Comparison of ENCODE assay signal across 24 cellular contexts in genomic region chr18:73733806-73734314, GRCh38.
"Had no signal": no experiment of that assay in that cellular context is flagged by ENCODE, and none has a peak within 500 bp of the region (broad histone marks: within the 10 kb centered on the region; RNA-seq: fewer than 3 reads in every experiment).

No MANE protein-coding gene starts in this region.

- H3K4me2 ChIP-seq: smooth muscle cell had no signal

- ATAC-seq: left ventricle myocardium superior; lower lobe of right lung; natural killer cell treated with Interleukin-12 subunit alpha and Interleukin-12 subunit beta and Interleukin-15 and Interleukin-18, amount 100 ng/mL, for 72 hours; pancreas; sciatic nerve; stimulated activated naive CD8-positive, alpha-beta T cell treated with anti-CD3 and anti-CD28 coated beads, Interleukin-15, amount 100 ng/mL, for 72 hours had no signal

- H3K9me3 Mint-ChIP-seq: dendritic cell treated with granulocyte-macrophage colony-stimulating factor and Interleukin-4, amounts not matched to agents 40 ng/mL and 50 ng/mL, for 4 days had no signal

- FAIRE-seq: endothelial cell of umbilical vein, pancreas had no signal

- H3K27me3 Mint-ChIP-seq: dendritic cell treated with granulocyte-macrophage colony-stimulating factor and Interleukin-4, amounts not matched to agents 40 ng/mL and 50 ng/mL, for 4 days; natural killer cell treated with Interleukin-12 subunit alpha and Interleukin-12 subunit beta and Interleukin-15 and Interleukin-18, amount 100 ng/mL, for 72 hours had no signal

- H3K27ac ChIP-seq: colonic mucosa, esophagus muscularis mucosa, lower lobe of right lung, neutrophil, pancreas, testis, tibial artery had no signal

- H3K4me3 ChIP-seq: colonic mucosa, esophagus muscularis mucosa, lower lobe of right lung, pancreas, smooth muscle cell, testis, tibial artery had no signal

- H3K4me3 Mint-ChIP-seq: dendritic cell treated with granulocyte-macrophage colony-stimulating factor and Interleukin-4, amounts not matched to agents 40 ng/mL and 50 ng/mL, for 4 days; natural killer cell treated with Interleukin-12 subunit alpha and Interleukin-12 subunit beta and Interleukin-15 and Interleukin-18, amount 100 ng/mL, for 72 hours; neural crest cell; stimulated activated naive CD8-positive, alpha-beta T cell treated with anti-CD3 and anti-CD28 coated beads, Interleukin-15, amount 100 ng/mL, for 72 hours; type B pancreatic cell had no signal

- H3K36me3 ChIP-seq: colonic mucosa, esophagus muscularis mucosa, lower lobe of right lung, neutrophil, pancreas, tibial artery had no signal

- H3K4me1 ChIP-seq: colonic mucosa, esophagus muscularis mucosa, lower lobe of right lung, pancreas, testis, tibial artery had no signal

- H3K36me3 Mint-ChIP-seq: type B pancreatic cell had no signal

- DNase-seq: colonic mucosa; effector memory CD4-positive, alpha-beta T cell; foreskin melanocyte; glutamatergic neuron; left ventricle myocardium superior; lower lobe of right lung; pancreas; stimulated activated CD4-positive, alpha-beta T cell treated with anti-CD3 and anti-CD28 coated beads, Interleukin-12 subunit alpha, Interleukin-12 subunit beta, amount 100 ng/mL, for 4 hours; stimulated activated CD4-positive, alpha-beta T cell treated with anti-CD3 and anti-CD28 coated beads, Interleukin-1b, Interleukin-23, amount 100 ng/mL, for 48 hours; stimulated activated CD4-positive, alpha-beta T cell treated with anti-CD3 and anti-CD28 coated beads, Interleukin-4, amount 100 ng/mL, for 1 hour; stimulated activated CD8-positive, alpha-beta memory T cell treated with anti-CD3 and anti-CD28 coated beads, Interleukin-4, amount 100 ng/mL, for 48 hours; stimulated activated naive CD4-positive, alpha-beta T cell; stimulated activated naive CD8-positive, alpha-beta T cell treated with anti-CD3 and anti-CD28 coated beads, Interleukin-15, amount 100 ng/mL, for 72 hours; testis; tibial artery had no signal

- H3K4me1 Mint-ChIP-seq: neural crest cell; stimulated activated naive CD8-positive, alpha-beta T cell treated with anti-CD3 and anti-CD28 coated beads, Interleukin-15, amount 100 ng/mL, for 72 hours had no signal

- H3K27ac Mint-ChIP-seq: dendritic cell treated with granulocyte-macrophage colony-stimulating factor and Interleukin-4, amounts not matched to agents 40 ng/mL and 50 ng/mL, for 4 days; natural killer cell treated with Interleukin-12 subunit alpha and Interleukin-12 subunit beta and Interleukin-15 and Interleukin-18, amount 100 ng/mL, for 72 hours; stimulated activated naive CD8-positive, alpha-beta T cell treated with anti-CD3 and anti-CD28 coated beads, Interleukin-15, amount 100 ng/mL, for 72 hours; type B pancreatic cell had no signal

- H3K27me3 ChIP-seq: colonic mucosa, esophagus muscularis mucosa, neutrophil, pancreas, testis, tibial artery had no signal

- H3K9me3 ChIP-seq: colonic mucosa, lower lobe of right lung, neutrophil, pancreas, testis, tibial artery had no signal
